Comparison of ENCODE assay signal across 20 cellular contexts in genomic region chr1:201834621-201835020, GRCh38. TPM values are rescaled to one million over a fixed set of nuclear protein-coding genes. Genes with fewer than 3 reads are reported as not detected.
A peak's percentile ranks its signal among the peaks of the same experiment; 100 is the strongest.
DNase-seq lines count a peak whose midpoint lies in the region; ATAC-seq, FAIRE-seq and TF ChIP-seq lines count a peak whose summit lies in the region.
"Had no signal": no experiment of that assay in that cellular context is flagged by ENCODE, and none has a peak within 500 bp of the region (broad histone marks: within the 10 kb centered on the region; RNA-seq: fewer than 3 reads in every experiment).

No MANE protein-coding gene starts in this region.

- H3K9ac ChIP-seq in GM12878 (ENCODE audit: control insufficient read depth, insufficient read depth, low read length) (no peak overlapping the region), trophoblast cell (ENCODE audit: low read length) (no peak overlapping the region)

- H2BK12ac ChIP-seq in trophoblast cell (ENCODE audit: low read length): no peak overlapping the region

- H3K4me3 ChIP-seq in cardiac muscle cell (no peak overlapping the region), GM12878 (no peak overlapping the region), trophoblast cell (ENCODE audit: low read depth, low read length) (no peak overlapping the region)
- H3K4me3 ChIP-seq: K562 had no signal

- in situ Hi-C loops in GM12878 (cut with MboI): no loop called here

- no peak overlapping the region for H2BK5ac ChIP-seq in trophoblast cell (ENCODE audit: low read depth, low read length, poor library complexity)

- RAD21 ChIA-PET in GM12878 (lab: Charles Lee; ENCODE audit: unreplicated experiment): no interaction called here

- no peak overlapping the region for H2AK5ac ChIP-seq in trophoblast cell (ENCODE audit: low read length)

- H3K27me3 ChIP-seq in cardiac muscle cell (no peaks in the 10 kb centered on the region), GM12878 (replicated peaks in 1 of 2; ENCODE audit: control insufficient read depth in 2 of 2, insufficient read depth in 2 of 2, low read length in 1 of 2) (no peaks in the 10 kb centered on the region), trophoblast cell (ENCODE audit: insufficient read depth, low read length) (no peaks in the 10 kb centered on the region)

- no peak overlapping the region for H3K4me3 Mint-ChIP-seq in activated CD8-positive, alpha-beta memory T cell treated with anti-CD3 and anti-CD28 coated beads, Interleukin-2, amount 10 ng/mL, durations not matched to agents 7 days and 5 days
- H3K4me3 Mint-ChIP-seq: CD8-positive, alpha-beta T cell; HFFc6 had no signal

- SMC1A ChIA-PET in GM12878 (lab: Charles Lee; ENCODE audit: uncharacterized antibody, unreplicated experiment): no interaction called here

- TF ChIP-seq POLR2A in GM12878 (IDR thresholded peaks at IDR 0.05; ENCODE audit: low read depth, low read length): no peak

- H3K14ac ChIP-seq in trophoblast cell (ENCODE audit: low read length): no peak overlapping the region

- no peak overlapping the region for H4K91ac ChIP-seq in trophoblast cell (ENCODE audit: low read depth, low read length)

- H3K36me3 Mint-ChIP-seq in activated CD8-positive, alpha-beta memory T cell treated with anti-CD3 and anti-CD28 coated beads, Interleukin-2, amount 10 ng/mL, durations not matched to agents 7 days and 5 days: peaks cover 32% of the 10 kb centered on the region

- no peaks in the 10 kb centered on the region for H3K79me1 ChIP-seq in trophoblast cell (ENCODE audit: low read length)

- H3K4me2 ChIP-seq in GM12878 (ENCODE audit: control insufficient read depth, insufficient read depth) (peak overlapping the region; percentile 32; the same call in 1 of the 2 replicates), trophoblast cell (ENCODE audit: low read length) (no peak overlapping the region)

- intact Hi-C loops in left ventricle myocardium superior (cut with micrococcal nuclease) (no loop called here), GM12878 (cut with micrococcal nuclease; ENCODE audit: unreplicated experiment) (no loop called here)

- no peak for TF ChIP-seq RAD21 in GM12878 (IDR thresholded peaks at IDR 0.05; ENCODE audit: insufficient read depth, low read depth, low read length)

- H3K4me1 Mint-ChIP-seq in activated CD8-positive, alpha-beta memory T cell treated with anti-CD3 and anti-CD28 coated beads, Interleukin-2, amount 10 ng/mL, durations not matched to agents 7 days and 5 days: peaks cover 36% of the 10 kb centered on the region

- CTCF ChIA-PET in GM12878 (lab: Yijun Ruan, JAX): no interaction called here
- CTCF ChIA-PET in activated CD8-positive, alpha-beta memory T cell treated with anti-CD3 and anti-CD28 coated beads, Interleukin-2, amount 10 ng/mL, durations not matched to agents 7 days and 5 days (lab: Charles Lee): interaction anchor here (2.4 kb wide), 1 partner anchor 61 kb away, joined by 5 read pairs; no protein-coding TSS in a partner anchor

- no peak overlapping the region for H3K27ac Mint-ChIP-seq in activated CD8-positive, alpha-beta memory T cell treated with anti-CD3 and anti-CD28 coated beads, Interleukin-2, amount 10 ng/mL, durations not matched to agents 7 days and 5 days
- H3K27ac Mint-ChIP-seq: CD8-positive, alpha-beta T cell; HFFc6 had no signal

- H3K36me3 ChIP-seq in cardiac muscle cell: no peaks in the 10 kb centered on the region
- peaks cover 0 to 8% of the 10 kb centered on the region in 2 experiments; a peak in 2 of 4 replicates for H3K36me3 ChIP-seq in GM12878 (ENCODE audit: control insufficient read depth in 2 of 2, insufficient read depth in 2 of 2, low read length in 1 of 2)
- peaks cover 1 to 7% of the 10 kb centered on the region in 2 experiments for H3K36me3 ChIP-seq in trophoblast cell (ENCODE audit: control insufficient read depth in 1 of 2, insufficient read depth in 2 of 2, low read length in 2 of 2)

- H4K12ac ChIP-seq in trophoblast cell (ENCODE audit: low read depth, low read length): no peak overlapping the region

- BruUV-seq in GM12878 (replicated peaks; lab: Mats Ljungman, UMichigan): no TSS peak

- no peak overlapping the region for H2BK120ac ChIP-seq in trophoblast cell (ENCODE audit: insufficient read depth, low read length, poor library complexity)

- TF ChIP-seq CTCF in cardiac muscle cell (IDR thresholded peaks at IDR 0.05; ENCODE audit: low read depth, low read length) (no peak), GM12878 (IDR thresholded peaks at IDR 0.05 in 2 of 3, conservative IDR thresholded peaks at IDR 0.05 in 1 of 3; ENCODE audit: control insufficient read depth in 2 of 3, extremely low read depth in 1 of 3, insufficient read depth in 1 of 3, low read depth in 3 of 3, low read length in 3 of 3) (no peak)

- H3K9me3 Mint-ChIP-seq in activated CD8-positive, alpha-beta memory T cell treated with anti-CD3 and anti-CD28 coated beads, Interleukin-2, amount 10 ng/mL, durations not matched to agents 7 days and 5 days (ENCODE audit: low read depth): no peaks in the 10 kb centered on the region
- H3K9me3 Mint-ChIP-seq: CD8-positive, alpha-beta T cell; HFFc6 had no signal

- H3K9me3 ChIP-seq in cardiac muscle cell (ENCODE audit: low read depth): no peaks in the 10 kb centered on the region
- H3K9me3 ChIP-seq in GM12878 (replicated peaks; ENCODE audit: control insufficient read depth, insufficient read depth, low read length): no peaks in the 10 kb centered on the region
- H3K9me3 ChIP-seq in trophoblast cell (ENCODE audit: insufficient read depth, low read depth, low read length): no peaks in the 10 kb centered on the region

- H3K27me3 Mint-ChIP-seq in activated CD8-positive, alpha-beta memory T cell treated with anti-CD3 and anti-CD28 coated beads, Interleukin-2, amount 10 ng/mL, durations not matched to agents 7 days and 5 days: no peaks in the 10 kb centered on the region

- no peak overlapping the region for H3K23ac ChIP-seq in trophoblast cell (ENCODE audit: low read length)

- H3K18ac ChIP-seq in trophoblast cell (ENCODE audit: low read length): no peak overlapping the region

- WGBS in GM12878 (ENCODE audit: insufficient coverage, insufficient replicate concordance, low lambda C conversion rate, missing lambda C conversion rate): 100% methylated on average over 5 of the region's 5 CpGs
- no CpG with 5 or more reads among the region's 5 CpGs for WGBS in trophoblast cell (ENCODE audit: extremely low coverage, insufficient coverage, insufficient read length)

- H3K4ac ChIP-seq in trophoblast cell (ENCODE audit: low read depth, low read length): peak overlapping the region; percentile 84

- no peak for FAIRE-seq in GM12878 (lab: Jason Lieb, UNC)
- FAIRE-seq: D721Med, H1, K562 had no signal

- DNase-seq in cardiac muscle cell (ENCODE audit: low read depth in 1 of 2, low spot score in 1 of 2): no peak
- DNase-seq in left ventricle myocardium superior: no peak
- no peak for DNase-seq in GM12878 (ENCODE audit: low read depth, low spot score)
- DNase-seq in trophoblast cell: peak; percentile 63 to 73
- DNase-seq in activated CD8-positive, alpha-beta memory T cell treated with anti-CD3 and anti-CD28 coated beads, Interleukin-2, amount 10 ng/mL, durations not matched to agents 7 days and 5 days: no peak
- DNase-seq in NCI-H510A treated with DMSO at 0.1 percent for 48 hours (lab: John Stamatoyannopoulos, UW): no peak
- DNase-seq: ACHN; CD8-positive, alpha-beta T cell; COR-L47; DMS153; DMS79 treated with DMSO at 0.1 percent for 48 hours; GDM1; HCEC 1CT; HFFc6 had no signal

- peak overlapping the region; percentile 13 for H3K27ac ChIP-seq in cardiac muscle cell
- no peak overlapping the region for H3K27ac ChIP-seq in GM12878 (ENCODE audit: control insufficient read depth, insufficient read depth)
- H3K27ac ChIP-seq in trophoblast cell (ENCODE audit: low read depth, low read length): no peak overlapping the region
- H3K27ac ChIP-seq: C4-2B, HL-60 had no signal

- H4K20me1 ChIP-seq in GM12878 (ENCODE audit: control insufficient read depth, insufficient read depth): peaks cover 4% of the 10 kb centered on the region; the same call in 1 of the 2 replicates

- ATAC-seq in left ventricle myocardium superior: no peak
- no peak for ATAC-seq in GM12878
- ATAC-seq in activated CD8-positive, alpha-beta memory T cell treated with anti-CD3 and anti-CD28 coated beads, Interleukin-2, amount 10 ng/mL, durations not matched to agents 7 days and 5 days: no peak
- no peak for ATAC-seq in GM21717 (IDR thresholded peaks at IDR 0.05; ENCODE audit: unreplicated experiment)
- ATAC-seq: CD8-positive, alpha-beta T cell; K562 had no signal

- TF ChIP-seq EP300 in GM12878 (IDR thresholded peaks at IDR 0.05; ENCODE audit: borderline replicate concordance in 1 of 2, control insufficient read depth in 1 of 2, low read depth in 2 of 2, low read length in 2 of 2): no peak

- H3K79me2 ChIP-seq in GM12878 (ENCODE audit: control insufficient read depth, insufficient read depth, low read length): peaks cover 82% of the 10 kb centered on the region
- H3K79me2 ChIP-seq in trophoblast cell (ENCODE audit: control insufficient read depth, insufficient read depth, low read length, poor library complexity): peaks cover 7% of the 10 kb centered on the region

- POLR2A ChIA-PET in GM12878 (lab: Charles Lee): interaction anchor here (0.5 kb wide), 1 partner anchor 9 kb away, joined by 4 read pairs; no protein-coding TSS in a partner anchor

- H4K8ac ChIP-seq in trophoblast cell (ENCODE audit: low read depth, low read length): no peak overlapping the region

- H3K4me1 ChIP-seq in cardiac muscle cell (ENCODE audit: low read depth) (peaks cover 5% of the 10 kb centered on the region), GM12878 (ENCODE audit: control insufficient read depth, insufficient read depth, low read length) (peaks cover 2% of the 10 kb centered on the region), trophoblast cell (ENCODE audit: control insufficient read depth in 1 of 2, insufficient read depth in 2 of 2, low read length in 2 of 2) (no peaks in the 10 kb centered on the region)

- H2AFZ ChIP-seq in GM12878 (ENCODE audit: control insufficient read depth, low read depth, low read length): no peak overlapping the region
- no peak overlapping the region for H2AFZ ChIP-seq in trophoblast cell (ENCODE audit: insufficient read depth, low read length, poor library complexity)

RNA-seq across cellular contexts. Expression of gene IPO9, which starts 5.7 kb away (rescaled TPM):
- total RNA-seq in cardiac muscle cell (34.7 and 36.9 TPM in 2 replicates), left ventricle myocardium superior (22.1 TPM), GM12878 (2014; rRNA removed) (17.8 and 23.6 TPM in 2 replicates), GM12878 (2014; rRNA removed; fragmentation: Illumina TruSeq; extraction: Trizol) (21.4 and 24.0 TPM in 2 replicates), GM12878 (2021) (47.9 and 54.8 TPM in 2 replicates)
- polyA plus RNA-seq in cardiac muscle cell (61.7 and 82.1 TPM in 2 replicates), GM12878 (2011; rRNA removed) (51.6 and 58.7 TPM in 2 replicates), GM12878 (2014; fragmentation: Illumina TruSeq; extraction: Trizol) (35.3 and 50.0 TPM in 2 replicates), GM12878 (2014; fragmentation: Nextera tagmentation; extraction: Ambion mirVana) (10 to 100 TPM; 19.1 to 32.9 TPM), GM12878 (2014; rRNA removed) (29.9 and 34.8 TPM in 2 replicates), GM12878 (2016; fragmentation: Nextera tagmentation; extraction: Ambion mirVana) (10 to 100 TPM; 72.4 to 77.3 TPM)
- 59.0 and 69.0 TPM in 2 replicates for total RNA-seq in GM12878 (2013; cell fraction: nucleolus; rRNA removed)
- 12.7 TPM for polyA plus RNA-seq in GM12878 (2011; ENCODE audit: low read depth)
- 40.9 and 55.1 TPM in 2 replicates for polyA plus RNA-seq in GM12878 (2011; cell fraction: cytosol; rRNA removed)
- 62.7 and 64.3 TPM in 2 replicates for polyA plus RNA-seq in GM12878 (2011; cell fraction: nucleus; rRNA removed)
- polyA plus RNA-seq in GM12878 (2012): 21.5 and 24.5 TPM in 2 replicates
- 42.5 and 48.1 TPM in 2 replicates for polyA minus RNA-seq in GM12878 (2011; rRNA and poly(A)+ RNA removed)
- polyA minus RNA-seq in GM12878 (2011; cell fraction: cytosol; rRNA and poly(A)+ RNA removed): 11.9 and 16.6 TPM in 2 replicates
- polyA minus RNA-seq in GM12878 (2011; cell fraction: nucleus; rRNA and poly(A)+ RNA removed): 15.7 and 25.0 TPM in 2 replicates
- 41.3 and 42.6 TPM in 2 replicates for polyA plus RNA-seq in trophoblast cell (2013)
- total RNA-seq in activated CD8-positive, alpha-beta memory T cell treated with anti-CD3 and anti-CD28 coated beads, Interleukin-2, amount 10 ng/mL, durations not matched to agents 7 days and 5 days: 10 to 100 TPM; 64.7 to 72.0 TPM

RNA-seq across cellular contexts. Expression of gene SHISA4, which starts 54.1 kb away (rescaled TPM):
- total RNA-seq in cardiac muscle cell (14.3 and 21.9 TPM in 2 replicates), left ventricle myocardium superior (129 TPM), GM12878 (2014; rRNA removed) (0.11 TPM in 1 of 2 replicates, not detected in the other), GM12878 (2014; rRNA removed; fragmentation: Illumina TruSeq; extraction: Trizol) (not detected in 2 replicates), GM12878 (2021) (not detected in 2 replicates)
- polyA plus RNA-seq in cardiac muscle cell (22.8 and 24.3 TPM in 2 replicates), GM12878 (2011; rRNA removed) (0.07 TPM in 1 of 2 replicates, not detected in the other), GM12878 (2014; fragmentation: Illumina TruSeq; extraction: Trizol) (0.07 TPM in 1 of 2 replicates, not detected in the other), GM12878 (2014; fragmentation: Nextera tagmentation; extraction: Ambion mirVana) (not detected), GM12878 (2014; rRNA removed) (not detected in 2 replicates), GM12878 (2016; fragmentation: Nextera tagmentation; extraction: Ambion mirVana) (not detected)
- total RNA-seq in GM12878 (2013; cell fraction: nucleolus; rRNA removed): 0.90 and 1.5 TPM in 2 replicates
- not detected for polyA plus RNA-seq in GM12878 (2011; ENCODE audit: low read depth)
- 0.13 and 0.15 TPM in 2 replicates for polyA plus RNA-seq in GM12878 (2011; cell fraction: cytosol; rRNA removed)
- 0.61 and 0.85 TPM in 2 replicates for polyA plus RNA-seq in GM12878 (2011; cell fraction: nucleus; rRNA removed)
- polyA plus RNA-seq in GM12878 (2012): not detected in 2 replicates
- polyA minus RNA-seq in GM12878 (2011; rRNA and poly(A)+ RNA removed): not detected in 2 replicates
- not detected in 2 replicates for polyA minus RNA-seq in GM12878 (2011; cell fraction: cytosol; rRNA and poly(A)+ RNA removed)
- polyA minus RNA-seq in GM12878 (2011; cell fraction: nucleus; rRNA and poly(A)+ RNA removed): 0.29 TPM in 1 of 2 replicates, not detected in the other
- polyA plus RNA-seq in trophoblast cell (2013): 14.7 and 15.2 TPM in 2 replicates
- under 1 TPM; 0.32 to 0.54 TPM for total RNA-seq in activated CD8-positive, alpha-beta memory T cell treated with anti-CD3 and anti-CD28 coated beads, Interleukin-2, amount 10 ng/mL, durations not matched to agents 7 days and 5 days
- total RNA-seq: CD8-positive, alpha-beta T cell had no signal

Comparison
In these comparisons a context has a peak if more than half of its experiments do, and no peak if none do; other contexts are left out.
1. DNase-seq: peak in trophoblast cell (2 of 2); none in cardiac muscle cell (0 of 2), left ventricle myocardium superior (single experiment), GM12878 (single experiment), activated CD8-positive, alpha-beta memory T cell treated with anti-CD3 and anti-CD28 coated beads, Interleukin-2, amount 10 ng/mL, durations not matched to agents 7 days and 5 days (single experiment) and NCI-H510A treated with DMSO at 0.1 percent for 48 hours (single experiment).